19 cellular contexts compared by ENCODE assay signal in the genomic region with DNA sequence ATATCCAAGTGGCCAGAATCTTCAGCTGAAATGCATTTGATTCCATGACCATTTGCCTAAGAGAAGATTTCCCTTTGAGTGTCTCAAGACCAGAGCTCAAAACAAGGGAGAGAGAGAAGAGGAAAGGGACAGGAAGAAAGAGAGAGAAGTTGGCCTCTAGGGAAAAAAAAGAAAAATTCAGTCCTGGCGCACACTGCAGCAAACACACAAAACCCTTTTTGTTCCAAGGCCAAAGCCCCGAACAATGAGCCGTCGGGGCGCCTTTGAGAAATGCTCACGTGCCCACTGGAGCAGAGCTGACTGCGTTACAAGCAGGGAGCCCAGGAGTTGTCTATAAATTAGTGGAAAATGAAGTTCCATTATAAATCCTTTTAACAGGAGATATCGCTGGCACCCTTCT.
A peak's percentile ranks its signal among the peaks of the same experiment; 100 is the strongest.
DNase-seq lines count a peak whose midpoint lies in the region; ATAC-seq lines count a peak whose summit lies in the region.
"Had no signal": no experiment of that assay in that cellular context is flagged by ENCODE, and none has a peak within 500 bp of the region (broad histone marks: within the 10 kb centered on the region; RNA-seq: fewer than 3 reads in every experiment).

No MANE protein-coding gene starts in this region.

- ATAC-seq in GM21786 (IDR thresholded peaks at IDR 0.05; ENCODE audit: unreplicated experiment): no peak
- no peak for ATAC-seq in HG02973 (IDR thresholded peaks at IDR 0.05; ENCODE audit: unreplicated experiment)
- ATAC-seq: natural killer cell, SK-N-SH treated with all-trans-retinoic acid at 6 μM for 48 hours had no signal

- no peaks in the 10 kb centered on the region for H4K20me1 ChIP-seq in BLaER1

- H3K9ac ChIP-seq in BLaER1: no peak overlapping the region

- H3K4me3 ChIP-seq in BLaER1: no peak overlapping the region

- peak; percentile 19 to 94 (median 80) for DNase-seq in head of caudate nucleus
- DNase-seq in nucleus accumbens (lab: John Stamatoyannopoulos, UW): peak in 52 of 56 donors; percentile 12 to 84 (median 63)
- no peak for DNase-seq in OCI-M1 (lab: John Stamatoyannopoulos, UW)
- no peak for DNase-seq in NCI-H1417 treated with DMSO at 0.1 percent for 48 hours (lab: John Stamatoyannopoulos, UW)
- DNase-seq: activated CD4-positive, alpha-beta T cell treated with anti-CD3 and anti-CD28 coated beads for 48 hours; activated T-cell treated with anti-CD3 and anti-CD28 coated beads, Interleukin-2, amount 50 U/mL, for 24 hours; AML-193; COR-L47; DMS79; glutamatergic neuron; natural killer cell; NCI-H1092; NCI-H2029 treated with DMSO at 0.1 percent for 48 hours; stimulated activated CD4-positive, alpha-beta T cell treated with anti-CD3 and anti-CD28 coated beads, Interleukin-1b, Interleukin-23, amount 100 ng/mL, for 48 hours had no signal

- no peaks in the 10 kb centered on the region for H3K27me3 ChIP-seq in BLaER1

- 0 out of 2 replicates have a peak overlapping the region, but pooled peaks have one; percentile 18 for H3K4me2 ChIP-seq in BLaER1

- intact Hi-C loops in head of caudate nucleus (cut with DNase I): loop anchor here (5.0 kb wide), 1 partner anchor 42 kb away; no protein-coding TSS in a partner anchor

- H3K9me3 ChIP-seq in BLaER1: no peaks in the 10 kb centered on the region

- no peak overlapping the region for H3K27ac ChIP-seq in BLaER1
- peak overlapping the region; percentile 76 for H3K27ac ChIP-seq in angular gyrus (ENCODE audit: low read depth, low read length)

- H3K4me1 ChIP-seq in BLaER1: peaks cover 26% of the 10 kb centered on the region

- H3K36me3 ChIP-seq in BLaER1: no peaks in the 10 kb centered on the region

Comparison
In these comparisons a context has a peak if more than half of its experiments do, and no peak if none do; other contexts are left out.
1. DNase-seq: peak in head of caudate nucleus (42 of 42) and nucleus accumbens (52 of 56); none in OCI-M1 (single experiment) and NCI-H1417 treated with DMSO at 0.1 percent for 48 hours (single experiment).